Comparison of ENCODE assay signal across 8 cellular contexts in the genomic region with DNA sequence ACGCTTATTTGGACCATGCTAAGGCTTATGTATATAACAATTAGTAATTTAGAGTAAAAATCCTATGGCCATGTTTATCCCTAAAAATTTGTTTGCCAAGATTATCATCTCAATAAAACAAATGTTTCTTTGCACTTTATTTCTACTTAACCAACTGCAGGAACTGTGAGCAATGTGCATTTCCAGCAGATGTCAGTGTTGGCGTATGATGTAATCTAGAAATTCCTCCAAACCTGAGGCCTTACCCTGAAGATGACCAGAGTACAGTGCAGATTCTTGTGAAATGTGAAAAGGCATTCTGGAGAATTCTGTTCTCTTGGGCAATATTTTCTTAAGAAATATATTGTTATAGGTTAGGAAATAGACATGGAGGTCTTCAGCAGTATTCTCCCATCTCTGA.
DNase-seq lines count a peak whose midpoint lies in the region; ATAC-seq and TF ChIP-seq lines count a peak whose summit lies in the region.

No MANE protein-coding gene starts in this region.

- TF ChIP-seq CTCF in DND-41 (IDR thresholded peaks at IDR 0.05; ENCODE audit: borderline replicate concordance, extremely low read depth, low read length, poor library complexity, severe bottlenecking) (peak; percentile 69), foreskin fibroblast (IDR thresholded peaks at IDR 0.05; ENCODE audit: low read depth, low read length) (peak; percentile 77)

- H3K9ac ChIP-seq in DND-41 (ENCODE audit: low read depth, low read length): no peak overlapping the region

- no peak overlapping the region for H3K27ac ChIP-seq in DND-41 (ENCODE audit: low read length)

- no peaks in the 10 kb centered on the region for H3K4me1 ChIP-seq in DND-41 (ENCODE audit: insufficient read depth, low read length)

- no peaks in the 10 kb centered on the region for H3K9me3 ChIP-seq in DND-41 (ENCODE audit: insufficient read depth, low read length, severe bottlenecking)

- H3K36me3 ChIP-seq in DND-41 (ENCODE audit: insufficient read depth, low read length): no peaks in the 10 kb centered on the region

- DNase-seq in DND-41: no peak
- DNase-seq in SK-N-DZ (ENCODE audit: low spot score): peak; percentile 42
- DNase-seq in foreskin fibroblast: peak; percentile 75 to 88
- DNase-seq in skeletal muscle cell (ENCODE audit: low read depth): peak; percentile 69
- no peak for DNase-seq in COLO668 (lab: John Stamatoyannopoulos, UW; ENCODE audit: unreplicated experiment)

- no peak overlapping the region for H3K4me3 ChIP-seq in DND-41 (ENCODE audit: low read depth in 1 of 2, low read length in 2 of 2)
- no peak overlapping the region for H3K4me3 ChIP-seq in foreskin fibroblast (ENCODE audit: low read depth in 1 of 2, low read length in 2 of 2)
- no peak overlapping the region for H3K4me3 ChIP-seq in skeletal muscle cell (ENCODE audit: low read depth, low read length)

- H4K20me1 ChIP-seq in DND-41 (ENCODE audit: insufficient read depth, low read length): no peaks in the 10 kb centered on the region

- H3K79me2 ChIP-seq in DND-41 (ENCODE audit: insufficient read depth, low read length): no peaks in the 10 kb centered on the region

- ATAC-seq in DND-41 (ENCODE audit: insufficient read depth, low read depth) (no peak), GM19372 (IDR thresholded peaks at IDR 0.05; ENCODE audit: low read depth, unreplicated experiment) (peak; percentile 49), HG03565 (IDR thresholded peaks at IDR 0.05; ENCODE audit: unreplicated experiment) (peak; percentile 63), HG03457 (IDR thresholded peaks at IDR 0.05; ENCODE audit: unreplicated experiment) (no peak)

- H3K27me3 ChIP-seq in DND-41 (ENCODE audit: insufficient read depth, low read length, poor library complexity): no peaks in the 10 kb centered on the region

- no peak overlapping the region for H3K4me2 ChIP-seq in DND-41 (ENCODE audit: insufficient read depth, low read length)

- no peak overlapping the region for H2AFZ ChIP-seq in DND-41 (ENCODE audit: low read depth, low read length)

Comparison
In these comparisons a context has a peak if more than half of its experiments do, and no peak if none do; other contexts are left out.
1. ATAC-seq: peak in GM19372 (single experiment) and HG03565 (single experiment); none in DND-41 (single experiment) and HG03457 (single experiment).
2. DNase-seq: peak in SK-N-DZ (single experiment), foreskin fibroblast (2 of 2) and skeletal muscle cell (single experiment); none in DND-41 (single experiment) and COLO668 (single experiment).